Comparison of ENCODE assay signal across 7 cellular contexts in genomic region chr2:176136375-176137248, GRCh38. TPM values are rescaled to one million over a fixed set of nuclear protein-coding genes. Genes with fewer than 3 reads are reported as not detected.
DNase-seq lines count a peak whose midpoint lies in the region; ATAC-seq and TF ChIP-seq lines count a peak whose summit lies in the region.
"Had no signal": no experiment of that assay in that cellular context is flagged by ENCODE, and none has a peak within 500 bp of the region (broad histone marks: within the 10 kb centered on the region; RNA-seq: fewer than 3 reads in every experiment).

No MANE protein-coding gene starts in this region.

- TF ChIP-seq POLR2A in testis (IDR thresholded peaks at IDR 0.05): no peak

- H3K27me3 ChIP-seq in testis: no peaks in the 10 kb centered on the region

- CTCF ChIA-PET in activated CD4-positive, alpha-beta T cell treated with anti-CD3 and anti-CD28 coated beads for 36 hours (lab: Charles Lee): interaction anchor here (0.7 to 1.4 kb wide), 2 partner anchors 9 to 318 kb away, joined by 3 to 6 read pairs; no protein-coding TSS in a partner anchor

- intact Hi-C loops in activated CD4-positive, alpha-beta T cell treated with anti-CD3 and anti-CD28 coated beads for 36 hours (cut with DNase I, micrococcal nuclease): loop anchor here in 1 of 2 experiments (5.0 kb wide), 1 partner anchor 36 kb away; no protein-coding TSS in a partner anchor
- intact Hi-C loops in testis (cut with DNase I; ENCODE audit: low total_unique reads): no loop called here

- peak overlapping the region; percentile 28 for H3K4me3 ChIP-seq in fibroblast of pulmonary artery (replicated peaks; ENCODE audit: low read depth, low read length)
- H3K4me3 ChIP-seq in testis: peak overlapping the region; percentile 87 to 89

- peaks cover 21% of the 10 kb centered on the region for H3K4me1 Mint-ChIP-seq in activated CD4-positive, alpha-beta T cell treated with anti-CD3 and anti-CD28 coated beads for 36 hours

- no peak overlapping the region for H3K4me3 Mint-ChIP-seq in activated CD4-positive, alpha-beta T cell treated with anti-CD3 and anti-CD28 coated beads for 36 hours
- H3K4me3 Mint-ChIP-seq: T-helper 2 cell treated with Interferon-gamma antibody and Interleukin-4, amounts not matched to agents 5 μg/mL and 100 μg/mL, for 36 hours had no signal

- TF ChIP-seq CTCF in fibroblast of pulmonary artery (IDR thresholded peaks at IDR 0.05; ENCODE audit: low read length, missing control alignments) (no peak), testis (IDR thresholded peaks at IDR 0.05) (no peak)

- H3K36me3 Mint-ChIP-seq in activated CD4-positive, alpha-beta T cell treated with anti-CD3 and anti-CD28 coated beads for 36 hours (ENCODE audit: low read depth): no peaks in the 10 kb centered on the region

- no peaks in the 10 kb centered on the region for H3K9me3 ChIP-seq in testis

- POLR2A ChIA-PET in activated CD4-positive, alpha-beta T cell treated with anti-CD3 and anti-CD28 coated beads for 36 hours (lab: Charles Lee): no interaction called here

- peak overlapping the region; percentile 97 to 99 for H3K27ac ChIP-seq in testis

- H3K27me3 Mint-ChIP-seq in activated CD4-positive, alpha-beta T cell treated with anti-CD3 and anti-CD28 coated beads for 36 hours: peaks cover 79% of the 10 kb centered on the region

- H3K9me3 Mint-ChIP-seq in activated CD4-positive, alpha-beta T cell treated with anti-CD3 and anti-CD28 coated beads for 36 hours (ENCODE audit: low read depth): peaks cover 3% of the 10 kb centered on the region
- H3K9me3 Mint-ChIP-seq: T-helper 2 cell treated with Interferon-gamma antibody and Interleukin-4, amounts not matched to agents 5 μg/mL and 100 μg/mL, for 36 hours had no signal

- peaks cover 13% of the 10 kb centered on the region for H3K4me1 ChIP-seq in testis

- no peak overlapping the region for H3K27ac Mint-ChIP-seq in activated CD4-positive, alpha-beta T cell treated with anti-CD3 and anti-CD28 coated beads for 36 hours

- DNase-seq in activated CD4-positive, alpha-beta T cell treated with anti-CD3 and anti-CD28 coated beads for 36 hours: peak; percentile 28
- no peak for DNase-seq in activated CD4-positive, alpha-beta T cell treated with anti-CD3 and anti-CD28 coated beads for 4 hours
- DNase-seq in fibroblast of pulmonary artery (ENCODE audit: low read depth) (no peak), testis (peak; percentile 72), NCI-H2171 treated with DMSO at 0.1 percent for 48 hours (lab: John Stamatoyannopoulos, UW) (no peak)

- no peak for ATAC-seq in activated CD4-positive, alpha-beta T cell treated with anti-CD3 and anti-CD28 coated beads for 36 hours
- no peak for ATAC-seq in GM19035 (IDR thresholded peaks at IDR 0.05; ENCODE audit: unreplicated experiment)

- 1 to 2% methylated on average over 28 to 70 of the region's 71 CpGs for WGBS in testis, 2 donors

- H3K36me3 ChIP-seq in testis (ENCODE audit: low read depth, missing control alignments): no peaks in the 10 kb centered on the region

RNA-seq across cellular contexts. Expression of gene HOXD8, which starts 7.1 kb away (rescaled TPM):
- not detected for total RNA-seq in activated CD4-positive, alpha-beta T cell treated with anti-CD3 and anti-CD28 coated beads for 36 hours
- total RNA-seq in testis: 10 to 100 TPM; 39.8 to 41.2 TPM
- 36.6 TPM for polyA plus RNA-seq in testis (ENCODE audit: insufficient read depth, low read depth, low replicate concordance)

RNA-seq across cellular contexts. Expression of gene HOXD9, which starts 14.1 kb away (rescaled TPM):
- total RNA-seq in activated CD4-positive, alpha-beta T cell treated with anti-CD3 and anti-CD28 coated beads for 36 hours: not detected
- total RNA-seq in testis: 10 to 100 TPM; 15.7 to 21.2 TPM
- polyA plus RNA-seq in testis (ENCODE audit: insufficient read depth, low read depth, low replicate concordance): 8.2 TPM

RNA-seq across cellular contexts. Expression of gene HOXD4, which starts 14.7 kb away (rescaled TPM):
- not detected for total RNA-seq in activated CD4-positive, alpha-beta T cell treated with anti-CD3 and anti-CD28 coated beads for 36 hours
- total RNA-seq in testis: 10 to 100 TPM; 11.5 to 13.3 TPM
- 2.7 TPM for polyA plus RNA-seq in testis (ENCODE audit: insufficient read depth, low read depth, low replicate concordance)

RNA-seq across cellular contexts. Expression of gene HOXD10, which starts 20.0 kb away (rescaled TPM):
- not detected for total RNA-seq in activated CD4-positive, alpha-beta T cell treated with anti-CD3 and anti-CD28 coated beads for 36 hours
- 1 to 10 TPM; 2.7 to 3.3 TPM for total RNA-seq in testis
- polyA plus RNA-seq in testis (ENCODE audit: insufficient read depth, low read depth, low replicate concordance): 0.92 TPM

RNA-seq across cellular contexts. Expression of gene HOXD3, which starts 20.5 kb away (rescaled TPM):
- total RNA-seq in activated CD4-positive, alpha-beta T cell treated with anti-CD3 and anti-CD28 coated beads for 36 hours: not detected
- 10 to 100 TPM; 14.0 to 22.3 TPM for total RNA-seq in testis
- polyA plus RNA-seq in testis (ENCODE audit: insufficient read depth, low read depth, low replicate concordance): 2.7 TPM

Comparison
In these comparisons a context has a peak if more than half of its experiments do, and no peak if none do; other contexts are left out.
1. DNase-seq: peak in activated CD4-positive, alpha-beta T cell treated with anti-CD3 and anti-CD28 coated beads for 36 hours (single experiment) and testis (single experiment); none in activated CD4-positive, alpha-beta T cell treated with anti-CD3 and anti-CD28 coated beads for 4 hours (0 of 2), fibroblast of pulmonary artery (single experiment) and NCI-H2171 treated with DMSO at 0.1 percent for 48 hours (single experiment).
2. RNA of gene HOXD8, which starts 7.1 kb away (total RNA-seq): 39.8 to 41.2 TPM in testis; not detected in activated CD4-positive, alpha-beta T cell treated with anti-CD3 and anti-CD28 coated beads for 36 hours; every median in the first group is over 10 times any median in the second.
3. RNA of gene HOXD9, which starts 14.1 kb away (total RNA-seq): 15.7 to 21.2 TPM in testis; not detected in activated CD4-positive, alpha-beta T cell treated with anti-CD3 and anti-CD28 coated beads for 36 hours; every median in the first group is over 10 times any median in the second.
4. RNA of gene HOXD4, which starts 14.7 kb away (total RNA-seq): 11.5 to 13.3 TPM in testis; not detected in activated CD4-positive, alpha-beta T cell treated with anti-CD3 and anti-CD28 coated beads for 36 hours; every median in the first group is over 10 times any median in the second.